ENCODE assay signal across 8 cellular contexts in genomic region chr1:61081135-61081636, GRCh38. TPM values are rescaled to one million over a fixed set of nuclear protein-coding genes. Genes with fewer than 3 reads are reported as not detected.
DNase-seq lines count a peak whose midpoint lies in the region; ATAC-seq and TF ChIP-seq lines count a peak whose summit lies in the region.

No MANE protein-coding gene starts in this region.

- H3K9me3 ChIP-seq in MM.1S (replicated peaks; ENCODE audit: insufficient read depth, low read length): no peaks in the 10 kb centered on the region

- peak overlapping the region; percentile 69 for H3K4me3 Mint-ChIP-seq in dendritic cell treated with granulocyte-macrophage colony-stimulating factor and Interleukin-4, amounts not matched to agents 40 ng/mL and 50 ng/mL, for 4 days
- H3K4me3 Mint-ChIP-seq in natural killer cell treated with Interleukin-12 subunit alpha and Interleukin-12 subunit beta and Interleukin-15 and Interleukin-18, amount 100 ng/mL, for 72 hours: peak overlapping the region; percentile 83

- peak overlapping the region; percentile 69; the same call in 1 of the 2 replicates for H2AFZ ChIP-seq in MM.1S (ENCODE audit: low read length)

- H3K4me1 ChIP-seq in MM.1S (ENCODE audit: low read length): peaks cover 11% of the 10 kb centered on the region

- no peak for DNase-seq in MM.1S
- DNase-seq in natural killer cell treated with Interleukin-12 subunit alpha and Interleukin-12 subunit beta and Interleukin-15 and Interleukin-18, amount 100 ng/mL, for 72 hours (ENCODE audit: low spot score): no peak
- no peak for DNase-seq in DMS 273 treated with DMSO at 0.1 percent for 48 hours (lab: John Stamatoyannopoulos, UW)
- no peak for DNase-seq in stimulated activated CD4-positive, alpha-beta T cell treated with anti-CD3 and anti-CD28 coated beads, Interleukin-15, amount 100 ng/mL, for 24 hours

- H3K9me3 Mint-ChIP-seq in dendritic cell treated with granulocyte-macrophage colony-stimulating factor and Interleukin-4, amounts not matched to agents 40 ng/mL and 50 ng/mL, for 4 days: no peaks in the 10 kb centered on the region
- H3K9me3 Mint-ChIP-seq in natural killer cell treated with Interleukin-12 subunit alpha and Interleukin-12 subunit beta and Interleukin-15 and Interleukin-18, amount 100 ng/mL, for 72 hours: no peaks in the 10 kb centered on the region

- no peaks in the 10 kb centered on the region for H3K9me2 ChIP-seq in MM.1S (replicated peaks; ENCODE audit: insufficient read depth, low read length)

- H3K36me3 Mint-ChIP-seq in dendritic cell treated with granulocyte-macrophage colony-stimulating factor and Interleukin-4, amounts not matched to agents 40 ng/mL and 50 ng/mL, for 4 days (ENCODE audit: low read depth): peaks cover 19% of the 10 kb centered on the region
- H3K36me3 Mint-ChIP-seq in natural killer cell treated with Interleukin-12 subunit alpha and Interleukin-12 subunit beta and Interleukin-15 and Interleukin-18, amount 100 ng/mL, for 72 hours: peaks cover 6% of the 10 kb centered on the region

- H3K27me3 Mint-ChIP-seq in dendritic cell treated with granulocyte-macrophage colony-stimulating factor and Interleukin-4, amounts not matched to agents 40 ng/mL and 50 ng/mL, for 4 days: peaks cover 14% of the 10 kb centered on the region
- peaks cover 8 to 14% of the 10 kb centered on the region in 2 donors for H3K27me3 Mint-ChIP-seq in natural killer cell treated with Interleukin-12 subunit alpha and Interleukin-12 subunit beta and Interleukin-15 and Interleukin-18, amount 100 ng/mL, for 72 hours

- H3K4me3 ChIP-seq in MM.1S (ENCODE audit: low read length): peak overlapping the region; percentile 70

- peak overlapping the region; percentile 43; the same call in 1 of the 2 replicates for H3K9ac ChIP-seq in MM.1S (ENCODE audit: low read length)

- peaks cover 57% of the 10 kb centered on the region for H3K4me1 Mint-ChIP-seq in dendritic cell treated with granulocyte-macrophage colony-stimulating factor and Interleukin-4, amounts not matched to agents 40 ng/mL and 50 ng/mL, for 4 days (ENCODE audit: low read depth)
- H3K4me1 Mint-ChIP-seq in natural killer cell treated with Interleukin-12 subunit alpha and Interleukin-12 subunit beta and Interleukin-15 and Interleukin-18, amount 100 ng/mL, for 72 hours (ENCODE audit: low read depth in 2 of 2): peaks cover 33 to 58% of the 10 kb centered on the region in 2 donors

- no peaks in the 10 kb centered on the region for H3K36me3 ChIP-seq in MM.1S (replicated peaks; ENCODE audit: insufficient read depth, low read length)

- H3K27ac ChIP-seq in C4-2B: peak overlapping the region; percentile 98
- no peak overlapping the region for H3K27ac ChIP-seq in MM.1S (ENCODE audit: low read length)

- TF ChIP-seq CTCF in C4-2B (conservative IDR thresholded peaks at IDR 0.05): no peak
- no peak for TF ChIP-seq CTCF in MM.1S (IDR thresholded peaks at IDR 0.05; ENCODE audit: low read length)

- peak overlapping the region; percentile 92 for H3K4me2 ChIP-seq in MM.1S (ENCODE audit: low read depth, low read length)

- H3K79me2 ChIP-seq in MM.1S (ENCODE audit: low read length): no peaks in the 10 kb centered on the region

- peaks cover 18% of the 10 kb centered on the region; the same call in 1 of the 2 replicates for H3K27me3 ChIP-seq in MM.1S (replicated peaks; ENCODE audit: insufficient read depth, low read length)

- H3K27ac Mint-ChIP-seq in dendritic cell treated with granulocyte-macrophage colony-stimulating factor and Interleukin-4, amounts not matched to agents 40 ng/mL and 50 ng/mL, for 4 days: no peak overlapping the region
- H3K27ac Mint-ChIP-seq in natural killer cell treated with Interleukin-12 subunit alpha and Interleukin-12 subunit beta and Interleukin-15 and Interleukin-18, amount 100 ng/mL, for 72 hours: no peak overlapping the region

- ATAC-seq in natural killer cell treated with Interleukin-12 subunit alpha and Interleukin-12 subunit beta and Interleukin-15 and Interleukin-18, amount 100 ng/mL, for 72 hours: no peak
- no peak for ATAC-seq in HG03139 (IDR thresholded peaks at IDR 0.05; ENCODE audit: unreplicated experiment)
- no peak for ATAC-seq in HG02981 (IDR thresholded peaks at IDR 0.05; ENCODE audit: unreplicated experiment)

- no peaks in the 10 kb centered on the region for H4K20me1 ChIP-seq in MM.1S (ENCODE audit: insufficient read depth, low read length)

- peaks cover 36% of the 10 kb centered on the region for H3F3A ChIP-seq in MM.1S (ENCODE audit: insufficient read depth, low read length)

- intact Hi-C loops in dendritic cell treated with granulocyte-macrophage colony-stimulating factor and Interleukin-4, amounts not matched to agents 40 ng/mL and 50 ng/mL, for 4 days (cut with micrococcal nuclease): no loop called here

RNA-seq across cellular contexts. Expression of gene NFIA, which starts 1.2 kb away (rescaled TPM):
- 1 to 10 TPM in 1 of 2 donors, under 1 TPM in 1; 0.14 to 7.3 TPM for total RNA-seq in natural killer cell treated with Interleukin-12 subunit alpha and Interleukin-12 subunit beta and Interleukin-15 and Interleukin-18, amount 100 ng/mL, for 72 hours
